In the genomic region with DNA sequence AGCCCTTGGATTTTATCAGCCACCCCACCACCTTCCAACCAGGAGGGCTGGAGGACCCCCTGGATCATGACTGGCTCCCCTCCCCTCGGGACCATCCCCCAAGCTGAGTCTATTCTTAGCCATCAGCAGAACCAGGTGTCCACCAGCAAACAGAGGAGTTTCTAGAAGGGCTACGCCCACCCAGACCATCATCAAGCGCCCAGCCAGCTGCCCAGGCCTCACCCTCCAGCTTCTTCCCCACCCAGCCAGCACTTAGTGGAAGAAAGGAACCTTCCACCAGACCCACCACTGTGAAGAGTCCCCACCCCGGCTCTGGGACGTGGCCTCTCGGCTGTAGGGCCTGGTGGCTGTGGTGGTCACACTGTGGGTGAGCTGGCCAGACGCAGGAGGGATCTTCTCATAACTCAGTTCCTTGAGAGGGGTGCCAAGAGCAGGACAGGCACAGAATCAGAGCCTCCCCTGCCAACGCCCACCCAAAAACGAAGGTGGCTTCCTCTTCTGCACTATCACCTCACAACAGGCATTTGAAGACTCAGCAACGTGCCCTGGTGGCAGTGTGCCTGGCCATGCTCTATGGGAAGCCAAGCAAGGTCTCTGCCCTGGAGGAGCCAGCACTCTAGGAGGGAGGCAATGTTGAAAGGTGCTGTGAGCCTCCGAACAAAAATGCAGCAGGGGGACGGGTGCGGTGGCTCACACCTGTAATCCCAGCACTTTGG, we compare ENCODE assay signal across 1 cellular context.
TF ChIP-seq lines count a peak whose summit lies in the region.

No MANE protein-coding gene starts in this region.

TF ChIP-seq in SK-N-SH, 30 proteins besides CTCF, POLR2A, EP300 and RAD21 (continued from another document):
- TF ChIP-seq, protein P1, sequence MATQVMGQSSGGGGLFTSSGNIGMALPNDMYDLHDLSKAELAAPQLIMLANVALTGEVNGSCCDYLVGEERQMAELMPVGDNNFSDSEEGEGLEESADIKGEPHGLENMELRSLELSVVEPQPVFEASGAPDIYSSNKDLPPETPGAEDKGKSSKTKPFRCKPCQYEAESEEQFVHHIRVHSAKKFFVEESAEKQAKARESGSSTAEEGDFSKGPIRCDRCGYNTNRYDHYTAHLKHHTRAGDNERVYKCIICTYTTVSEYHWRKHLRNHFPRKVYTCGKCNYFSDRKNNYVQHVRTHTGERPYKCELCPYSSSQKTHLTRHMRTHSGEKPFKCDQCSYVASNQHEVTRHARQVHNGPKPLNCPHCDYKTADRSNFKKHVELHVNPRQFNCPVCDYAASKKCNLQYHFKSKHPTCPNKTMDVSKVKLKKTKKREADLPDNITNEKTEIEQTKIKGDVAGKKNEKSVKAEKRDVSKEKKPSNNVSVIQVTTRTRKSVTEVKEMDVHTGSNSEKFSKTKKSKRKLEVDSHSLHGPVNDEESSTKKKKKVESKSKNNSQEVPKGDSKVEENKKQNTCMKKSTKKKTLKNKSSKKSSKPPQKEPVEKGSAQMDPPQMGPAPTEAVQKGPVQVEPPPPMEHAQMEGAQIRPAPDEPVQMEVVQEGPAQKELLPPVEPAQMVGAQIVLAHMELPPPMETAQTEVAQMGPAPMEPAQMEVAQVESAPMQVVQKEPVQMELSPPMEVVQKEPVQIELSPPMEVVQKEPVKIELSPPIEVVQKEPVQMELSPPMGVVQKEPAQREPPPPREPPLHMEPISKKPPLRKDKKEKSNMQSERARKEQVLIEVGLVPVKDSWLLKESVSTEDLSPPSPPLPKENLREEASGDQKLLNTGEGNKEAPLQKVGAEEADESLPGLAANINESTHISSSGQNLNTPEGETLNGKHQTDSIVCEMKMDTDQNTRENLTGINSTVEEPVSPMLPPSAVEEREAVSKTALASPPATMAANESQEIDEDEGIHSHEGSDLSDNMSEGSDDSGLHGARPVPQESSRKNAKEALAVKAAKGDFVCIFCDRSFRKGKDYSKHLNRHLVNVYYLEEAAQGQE (IDR thresholded peaks at IDR 0.05; ENCODE audit: low read depth, low read length) = no peak
- TF ChIP-seq MEF2A (IDR thresholded peaks at IDR 0.05; ENCODE audit: borderline replicate concordance, low read depth) (no peak), CHD2 (IDR thresholded peaks at IDR 0.05; ENCODE audit: low read length, partially characterized antibody) (no peak), GATA2 (CRISPR knock-in tag; IDR thresholded peaks at IDR 0.05) (no peak)
